8 cellular contexts compared by ENCODE assay signal in genomic region chr2:47225061-47225783, GRCh38. TPM values are rescaled to one million over a fixed set of nuclear protein-coding genes. Genes with fewer than 3 reads are reported as not detected.
DNase-seq lines count a peak whose midpoint lies in the region; ATAC-seq, FAIRE-seq and TF ChIP-seq lines count a peak whose summit lies in the region.

No MANE protein-coding gene starts in this region.

- DNase-seq in HPDE6-E6E7 (ENCODE audit: extremely low spot score), result peak; percentile 27
- DNase-seq in RPMI8226, result peak; percentile 28
- DNase-seq in glomerular visceral epithelial cell (ENCODE audit: extremely low spot score), result peak; percentile 97
- DNase-seq in D721Med (ENCODE audit: insufficient read length, low spot score), result no peak

- ATAC-seq in GM18502 (IDR thresholded peaks at IDR 0.05; ENCODE audit: poor library complexity, unreplicated experiment) (no peak), GM21786 (IDR thresholded peaks at IDR 0.05; ENCODE audit: unreplicated experiment) (no peak), HG02798 (IDR thresholded peaks at IDR 0.05; ENCODE audit: poor library complexity, unreplicated experiment) (no peak)

- no peaks in the 10 kb centered on the region for H3K36me3 ChIP-seq in skeletal muscle tissue (ENCODE audit: control insufficient read depth in 3 of 3, insufficient read depth in 3 of 3, low read length in 3 of 3)

- peak overlapping the region; percentile 74 for H3K27ac ChIP-seq in skeletal muscle tissue (ENCODE audit: low read depth, low read length)

- no peak for TF ChIP-seq CTCF in D721Med (IDR thresholded peaks at IDR 0.05; ENCODE audit: insufficient read depth, missing control alignments)

- no peaks in the 10 kb centered on the region for H3K27me3 ChIP-seq in skeletal muscle tissue (ENCODE audit: control insufficient read depth in 3 of 3, insufficient read depth in 3 of 3, low read length in 3 of 3)

- no peaks in the 10 kb centered on the region for H3K9me3 ChIP-seq in skeletal muscle tissue (ENCODE audit: control insufficient read depth in 3 of 3, low read length in 3 of 3)

- no peak for FAIRE-seq in D721Med (lab: Jason Lieb, UNC)

- peak overlapping the region in 2 of 3 donors; percentile 19 to 45 for H3K4me3 ChIP-seq in skeletal muscle tissue (ENCODE audit: low read length in 3 of 3)

- H3K4me1 ChIP-seq in skeletal muscle tissue (ENCODE audit: control insufficient read depth in 3 of 3, insufficient read depth in 3 of 3, low read length in 3 of 3), result peaks cover 17 to 31% (median 20%) of the 10 kb centered on the region in 3 donors

- H3K9ac ChIP-seq in skeletal muscle tissue (ENCODE audit: low read depth in 1 of 3, low read length in 3 of 3), result peak overlapping the region in 1 of 3 donors; percentile 32

RNA-seq across cellular contexts. Expression of gene CALM2, which starts 48.9 kb away (rescaled TPM):
- total RNA-seq in skeletal muscle tissue, result 289 TPM
